Comparison of ENCODE assay signal across 14 cellular contexts in the genomic region with DNA sequence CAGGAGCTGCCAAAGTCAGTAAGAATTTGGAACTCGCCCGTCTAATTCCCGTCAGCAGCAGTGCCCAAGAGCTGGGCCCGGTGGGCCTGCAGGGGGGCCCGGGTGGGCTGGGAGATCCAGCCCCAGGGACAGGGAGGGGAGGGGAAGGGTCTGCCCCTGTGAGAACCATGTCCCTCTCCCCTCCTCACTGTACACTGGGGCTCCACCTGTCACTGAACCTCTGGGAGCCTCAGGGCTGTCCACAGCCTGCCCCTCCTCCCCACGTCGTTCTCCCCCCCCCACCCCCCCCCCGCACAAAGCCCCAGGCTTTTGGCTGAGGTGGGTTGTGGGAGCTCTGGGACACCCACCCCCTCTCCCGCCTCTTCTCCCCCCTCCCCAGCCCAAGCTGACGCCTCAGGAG. TPM values are rescaled to one million over a fixed set of nuclear protein-coding genes. Genes with fewer than 3 reads are reported as not detected.
A peak's percentile ranks its signal among the peaks of the same experiment; 100 is the strongest.
DNase-seq lines count a peak whose midpoint lies in the region; ATAC-seq and TF ChIP-seq lines count a peak whose summit lies in the region.
"Had no signal": no experiment of that assay in that cellular context is flagged by ENCODE, and none has a peak within 500 bp of the region (broad histone marks: within the 10 kb centered on the region; RNA-seq: fewer than 3 reads in every experiment).

No MANE protein-coding gene starts in this region.

- no peaks in the 10 kb centered on the region for H3K27me3 ChIP-seq in BLaER1
- H3K27me3 ChIP-seq in GM23338 (ENCODE audit: insufficient read depth) = no peaks in the 10 kb centered on the region
- no peaks in the 10 kb centered on the region for H3K27me3 ChIP-seq in SU-DHL-6 (ENCODE audit: low read length)
- no peaks in the 10 kb centered on the region for H3K27me3 ChIP-seq in sigmoid colon

- no peak overlapping the region for H3K27ac Mint-ChIP-seq in GM23338
- peak overlapping the region; percentile 71 for H3K27ac Mint-ChIP-seq in stimulated activated memory B cell treated with anti-CD40 and anti-IgM and Interleukin-4, amounts not matched to agents 10 μg/mL and 1 μg/mL and 100 μg/mL, for 72 hours

- no peak overlapping the region for H2AFZ ChIP-seq in GM23338
- no peak overlapping the region for H2AFZ ChIP-seq in SU-DHL-6 (ENCODE audit: low read depth, low read length, severe bottlenecking)

- H4K20me1 ChIP-seq in BLaER1 = peaks cover 86% of the 10 kb centered on the region
- H4K20me1 ChIP-seq in GM23338 (replicated peaks; ENCODE audit: insufficient read depth) = peaks cover 7% of the 10 kb centered on the region
- H4K20me1 ChIP-seq in SU-DHL-6 (ENCODE audit: low read depth, low read length) = no peaks in the 10 kb centered on the region

- peaks cover 11% of the 10 kb centered on the region for H3K79me2 ChIP-seq in GM23338 (replicated peaks; ENCODE audit: insufficient read depth)
- H3K79me2 ChIP-seq in SU-DHL-6 (ENCODE audit: insufficient read depth, low read length) = peaks cover 7% of the 10 kb centered on the region; the same call in 1 of the 2 replicates

- peaks cover 18% of the 10 kb centered on the region for H3K27me3 Mint-ChIP-seq in GM23338 (ENCODE audit: insufficient read depth, low read depth, poor library complexity)
- no peaks in the 10 kb centered on the region for H3K27me3 Mint-ChIP-seq in stimulated activated memory B cell treated with anti-CD40 and anti-IgM and Interleukin-4, amounts not matched to agents 10 μg/mL and 1 μg/mL and 100 μg/mL, for 72 hours
- H3K27me3 Mint-ChIP-seq: B cell; CD4-positive, alpha-beta memory T cell; IgD-negative memory B cell had no signal

- no peak overlapping the region for H3K4me3 ChIP-seq in BLaER1
- no peak overlapping the region for H3K4me3 ChIP-seq in GM23338
- no peak overlapping the region for H3K4me3 ChIP-seq in SU-DHL-6 (ENCODE audit: insufficient read depth, low read length, poor library complexity, severe bottlenecking)
- H3K4me3 ChIP-seq in sigmoid colon = no peak overlapping the region

- H3K4me3 Mint-ChIP-seq in GM23338 = no peak overlapping the region
- H3K4me3 Mint-ChIP-seq in stimulated activated memory B cell treated with anti-CD40 and anti-IgM and Interleukin-4, amounts not matched to agents 10 μg/mL and 1 μg/mL and 100 μg/mL, for 72 hours = no peak overlapping the region
- H3K4me3 Mint-ChIP-seq: B cell; CD4-positive, alpha-beta memory T cell; H9 had no signal

- H3K9ac ChIP-seq in BLaER1 = peak overlapping the region; percentile 7; the same call in 1 of the 2 replicates
- H3K9ac ChIP-seq in SU-DHL-6 (ENCODE audit: low read length) = no peak overlapping the region

- H3K36me3 ChIP-seq in BLaER1 (peaks cover 96% of the 10 kb centered on the region), GM23338 (ENCODE audit: insufficient read depth) (peaks cover 8% of the 10 kb centered on the region; the same call in 1 of the 2 replicates), SU-DHL-6 (ENCODE audit: low read length) (no peaks in the 10 kb centered on the region), sigmoid colon (peaks cover 47 to 87% (median 68%) of the 10 kb centered on the region in 4 donors)

- TF ChIP-seq CTCF in GM23338 (conservative IDR thresholded peaks at IDR 0.05; ENCODE audit: low read depth in 2 of 2) (no peak), SU-DHL-6 (IDR thresholded peaks at IDR 0.05; ENCODE audit: insufficient read depth, low read length, poor library complexity, severe bottlenecking) (no peak), sigmoid colon (IDR thresholded peaks at IDR 0.05) (no peak)

- peaks cover 57% of the 10 kb centered on the region for H3K36me3 Mint-ChIP-seq in GM23338 (ENCODE audit: low read depth)
- peaks cover 60% of the 10 kb centered on the region for H3K36me3 Mint-ChIP-seq in stimulated activated memory B cell treated with anti-CD40 and anti-IgM and Interleukin-4, amounts not matched to agents 10 μg/mL and 1 μg/mL and 100 μg/mL, for 72 hours

- H3F3A ChIP-seq in GM23338 (replicated peaks; ENCODE audit: low read depth) = peaks cover 6% of the 10 kb centered on the region; the same call in 1 of the 2 replicates
- 0 out of 2 replicates have a peak, but pooled peaks cover 9% of the 10 kb centered on the region for H3F3A ChIP-seq in SU-DHL-6 (ENCODE audit: insufficient read depth)

- intact Hi-C loops in sigmoid colon (cut with DNase I) = no loop called here

- H3K9me3 ChIP-seq in BLaER1 = no peaks in the 10 kb centered on the region
- H3K9me3 ChIP-seq in SU-DHL-6 (ENCODE audit: insufficient read depth, low read length) = no peaks in the 10 kb centered on the region
- H3K9me3 ChIP-seq in sigmoid colon = no peaks in the 10 kb centered on the region

- no peaks in the 10 kb centered on the region for H3K9me3 Mint-ChIP-seq in GM23338
- no peaks in the 10 kb centered on the region for H3K9me3 Mint-ChIP-seq in stimulated activated memory B cell treated with anti-CD40 and anti-IgM and Interleukin-4, amounts not matched to agents 10 μg/mL and 1 μg/mL and 100 μg/mL, for 72 hours
- H3K9me3 Mint-ChIP-seq: CD4-positive, alpha-beta memory T cell; H9; IgD-negative memory B cell had no signal

- WGBS in sigmoid colon, 2 donors = 88 to 96% methylated on average over 7 to 10 of the region's 10 CpGs

- TF ChIP-seq EP300 in sigmoid colon (IDR thresholded peaks at IDR 0.05) = no peak

- H3K4me2 ChIP-seq in BLaER1 (no peak overlapping the region), GM23338 (no peak overlapping the region), SU-DHL-6 (ENCODE audit: low read depth, low read length, poor library complexity, severe bottlenecking) (no peak overlapping the region)

- H3K27ac ChIP-seq in BLaER1 (peak overlapping the region; percentile 12; the same call in 1 of the 2 replicates), GM23338 (ENCODE audit: low read depth) (peak overlapping the region; percentile 59; the same call in 1 of the 2 replicates), SU-DHL-6 (ENCODE audit: low read depth, low read length) (peak overlapping the region; percentile 48), sigmoid colon (no peak overlapping the region)
- H3K27ac ChIP-seq: C4-2B had no signal

- H3K4me1 ChIP-seq in BLaER1 = peaks cover 18% of the 10 kb centered on the region
- H3K4me1 ChIP-seq in GM23338 (ENCODE audit: insufficient read depth) = no peaks in the 10 kb centered on the region
- no peaks in the 10 kb centered on the region for H3K4me1 ChIP-seq in sigmoid colon

- no peak for TF ChIP-seq POLR2A in sigmoid colon (IDR thresholded peaks at IDR 0.05)

- peaks cover 4% of the 10 kb centered on the region; the same call in 2 of the 3 replicates for H3K4me1 Mint-ChIP-seq in GM23338
- peaks cover 50% of the 10 kb centered on the region for H3K4me1 Mint-ChIP-seq in stimulated activated memory B cell treated with anti-CD40 and anti-IgM and Interleukin-4, amounts not matched to agents 10 μg/mL and 1 μg/mL and 100 μg/mL, for 72 hours
- H3K4me1 Mint-ChIP-seq: CD4-positive, alpha-beta memory T cell had no signal

- DNase-seq in GM23338 (ENCODE audit: low spot score) = no peak
- no peak for DNase-seq in sigmoid colon
- DNase-seq in DMS53 (lab: John Stamatoyannopoulos, UW) = no peak
- DNase-seq: DMS79 treated with DMSO at 0.1 percent for 48 hours, GDM1, H9 had no signal

- ATAC-seq in GM23338 (no peak), HG03378 (IDR thresholded peaks at IDR 0.05; ENCODE audit: unreplicated experiment) (no peak)
- ATAC-seq in stimulated activated memory B cell treated with anti-CD40 and anti-IgM and Interleukin-4, amounts not matched to agents 10 μg/mL and 1 μg/mL and 100 μg/mL, for 72 hours = no peak

- no peaks in the 10 kb centered on the region for H3K9me2 ChIP-seq in GM23338 (ENCODE audit: insufficient read depth)
- no peaks in the 10 kb centered on the region for H3K9me2 ChIP-seq in SU-DHL-6 (replicated peaks; ENCODE audit: insufficient read depth, low read length)

TF ChIP-seq in GM23338, 12 proteins besides CTCF, POLR2A, EP300 and RAD21 (continues in another document):
- no peak for TF ChIP-seq REST (IDR thresholded peaks at IDR 0.05; ENCODE audit: unreplicated experiment)

RNA-seq across cellular contexts. Expression of gene ZNF296, which starts 8.2 kb away (rescaled TPM):
- total RNA-seq in GM23338 (2014; rRNA removed; shearing (Covaris generic)) = 10.3 and 13.4 TPM in 2 replicates
- polyA plus RNA-seq in GM23338 (2016; fragmentation: Nextera tagmentation; extraction: Ambion mirVana) (16.5 and 18.6 TPM in 2 replicates), sigmoid colon (1 to 10 TPM; 2.8 to 5.4 (median 3.0) TPM)
- total RNA-seq in sigmoid colon = 1 to 10 TPM in 1 of 4 donors, under 1 TPM in 1, not detected in 2; 0.41 to 1.2 TPM

RNA-seq across cellular contexts. Expression of gene GEMIN7, which starts 11.0 kb away (rescaled TPM):
- 49.6 and 52.6 TPM in 2 replicates for total RNA-seq in GM23338 (2014; rRNA removed; shearing (Covaris generic))
- polyA plus RNA-seq in GM23338 (2016; fragmentation: Nextera tagmentation; extraction: Ambion mirVana) (90.5 and 91.6 TPM in 2 replicates), sigmoid colon (10 to 100 TPM; 27.0 to 31.2 (median 30.6) TPM)
- total RNA-seq in sigmoid colon = 10 to 100 TPM; 10.3 to 18.2 (median 16.2) TPM

RNA-seq across cellular contexts. Expression of gene PPP1R37, which starts 24.9 kb away (rescaled TPM):
- 33.3 and 47.2 TPM in 2 replicates for total RNA-seq in GM23338 (2014; rRNA removed; shearing (Covaris generic))
- polyA plus RNA-seq in GM23338 (2016; fragmentation: Nextera tagmentation; extraction: Ambion mirVana) (6.9 and 7.8 TPM in 2 replicates), sigmoid colon (10 to 100 TPM; 21.6 to 32.5 (median 22.4) TPM)
- 10 to 100 TPM; 17.8 to 23.2 (median 19.9) TPM for total RNA-seq in sigmoid colon

RNA-seq across cellular contexts. Expression of gene CLASRP, which starts 29.2 kb away (rescaled TPM):
- total RNA-seq in GM23338 (2014; rRNA removed; shearing (Covaris generic)) = 78.7 and 92.3 TPM in 2 replicates
- polyA plus RNA-seq in GM23338 (2016; fragmentation: Nextera tagmentation; extraction: Ambion mirVana) (26.5 and 27.1 TPM in 2 replicates), sigmoid colon (10 to 100 TPM; 19.0 to 70.8 (median 19.2) TPM)
- total RNA-seq in sigmoid colon = 100 to 1,000 TPM in 1 of 4 donors, 10 to 100 TPM in 3; 61.9 to 157 (median 73.7) TPM

Comparison
In these comparisons a context has a peak if more than half of its experiments do, and no peak if none do; other contexts are left out.
1. H3K27ac ChIP-seq: peak in BLaER1 (single experiment), GM23338 (single experiment) and SU-DHL-6 (single experiment); none in sigmoid colon (0 of 4).